ENCODE assay signal across 9 cellular contexts in genomic region chr16:73049051-73049910, GRCh38. TPM values are rescaled to one million over a fixed set of nuclear protein-coding genes. Genes with fewer than 3 reads are reported as not detected.
DNase-seq lines count a peak whose midpoint lies in the region; ATAC-seq and TF ChIP-seq lines count a peak whose summit lies in the region.
"Had no signal": no experiment of that assay in that cellular context is flagged by ENCODE, and none has a peak within 500 bp of the region (broad histone marks: within the 10 kb centered on the region; RNA-seq: fewer than 3 reads in every experiment).

No MANE protein-coding gene starts in this region.

- TF ChIP-seq POLR2A in HCT116 (IDR thresholded peaks at IDR 0.05; ENCODE audit: borderline replicate concordance, extremely low read depth, insufficient read depth, insufficient read length) = no peak

- ATAC-seq in HCT116 (no peak), HG03354 (IDR thresholded peaks at IDR 0.05; ENCODE audit: poor library complexity, severe bottlenecking, unreplicated experiment) (no peak)

- H3K9me2 ChIP-seq in HCT116 (ENCODE audit: insufficient read depth) (no peaks in the 10 kb centered on the region), Karpas-422 (replicated peaks; ENCODE audit: insufficient read depth, low read length) (no peaks in the 10 kb centered on the region)

- POLR2A ChIA-PET in HCT116 (lab: Charles Lee) = no interaction called here

- H3K27me3 ChIP-seq in HCT116 (ENCODE audit: insufficient read depth, low read length) = no peaks in the 10 kb centered on the region
- no peaks in the 10 kb centered on the region for H3K27me3 ChIP-seq in WERI-Rb-1 (ENCODE audit: insufficient read depth, low read depth, severe bottlenecking)
- peaks cover 96% of the 10 kb centered on the region for H3K27me3 ChIP-seq in iPS-20b (ENCODE audit: insufficient read depth, low read length)
- no peaks in the 10 kb centered on the region for H3K27me3 ChIP-seq in skeletal muscle satellite cell (ENCODE audit: control insufficient read depth, insufficient read depth, low read length)
- H3K27me3 ChIP-seq in Karpas-422 (ENCODE audit: low read length) = no peaks in the 10 kb centered on the region

- RAD21 ChIA-PET in HCT116 (lab: Charles Lee; ENCODE audit: low non-redundant PET in 1 of 2, low total read pairs in 2 of 2, uncharacterized antibody in 2 of 2, unreplicated experiment in 2 of 2) = no interaction called here

- BruUV-seq in HCT116 (replicated peaks; lab: Mats Ljungman, UMichigan) = TSS peak; percentile 66

- peak overlapping the region; percentile 63 to 73 for H3K4me3 ChIP-seq in HCT116 (replicated peaks in 1 of 2; ENCODE audit: low read depth in 1 of 2, low read length in 2 of 2)
- peak overlapping the region; percentile 86 for H3K4me3 ChIP-seq in WERI-Rb-1 (ENCODE audit: low read depth, low read length)
- H3K4me3 ChIP-seq in iPS-20b (ENCODE audit: low read length) = peak overlapping the region; percentile 62
- peak overlapping the region; percentile 83 for H3K4me3 ChIP-seq in skeletal muscle satellite cell (ENCODE audit: low read length)
- no peak overlapping the region for H3K4me3 ChIP-seq in Karpas-422 (ENCODE audit: low read length)

- H4K20me1 ChIP-seq in HCT116 (ENCODE audit: insufficient read depth) (no peaks in the 10 kb centered on the region), Karpas-422 (ENCODE audit: insufficient read depth, low read depth, low read length) (peaks cover 22% of the 10 kb centered on the region; the same call in 1 of the 2 replicates)

- H2AFZ ChIP-seq in HCT116 (ENCODE audit: low read depth, low read length, poor library complexity, severe bottlenecking) = no peak overlapping the region
- H2AFZ ChIP-seq in Karpas-422 (ENCODE audit: low read length) = no peak overlapping the region

- TF ChIP-seq CTCF in HCT116 (IDR thresholded peaks at IDR 0.05 in 2 of 3, conservative IDR thresholded peaks at IDR 0.05 in 1 of 3; ENCODE audit: borderline replicate concordance in 1 of 3, insufficient read depth in 1 of 3, low read depth in 2 of 3, low read length in 2 of 3) = no peak
- TF ChIP-seq CTCF in WERI-Rb-1 (IDR thresholded peaks at IDR 0.05; ENCODE audit: low read depth, low read length) = no peak

- no peaks in the 10 kb centered on the region for H3K9me3 ChIP-seq in HCT116 (ENCODE audit: control insufficient read depth in 1 of 2, insufficient read depth in 1 of 2, low read depth in 1 of 2, low read length in 2 of 2)
- H3K9me3 ChIP-seq in WERI-Rb-1 (ENCODE audit: severe bottlenecking) = no peaks in the 10 kb centered on the region
- no peaks in the 10 kb centered on the region for H3K9me3 ChIP-seq in iPS-20b (ENCODE audit: insufficient read depth, low read depth, low read length)
- H3K9me3 ChIP-seq in skeletal muscle satellite cell (replicated peaks; ENCODE audit: low read length) = no peaks in the 10 kb centered on the region
- no peaks in the 10 kb centered on the region for H3K9me3 ChIP-seq in Karpas-422 (ENCODE audit: low read length)

- H3K36me3 ChIP-seq in HCT116 (ENCODE audit: control insufficient read depth in 1 of 2, insufficient read depth in 2 of 2, low read length in 2 of 2) = no peaks in the 10 kb centered on the region
- H3K36me3 ChIP-seq in WERI-Rb-1 = no peaks in the 10 kb centered on the region
- no peaks in the 10 kb centered on the region for H3K36me3 ChIP-seq in iPS-20b (ENCODE audit: insufficient read depth, low read depth, low read length)
- H3K36me3 ChIP-seq in skeletal muscle satellite cell (ENCODE audit: insufficient read depth, low read length) = no peaks in the 10 kb centered on the region
- H3K36me3 ChIP-seq in Karpas-422 (ENCODE audit: insufficient read depth, low read length) = no peaks in the 10 kb centered on the region

- DNase-seq in HCT116 (ENCODE audit: low read depth, low spot score) (no peak), WERI-Rb-1 (no peak), kidney tubule cell (ENCODE audit: low spot score) (no peak), Karpas-422 (no peak), C1 segment of cervical spinal cord (lab: John Stamatoyannopoulos, UW) (no peak)
- DNase-seq: NCI-H1417 treated with DMSO at 0.1 percent for 48 hours had no signal

- TF ChIP-seq RAD21 in HCT116 (IDR thresholded peaks at IDR 0.05; ENCODE audit: low read depth) = no peak

- intact Hi-C loops in HCT116 (cut with micrococcal nuclease) = no loop called here

- CTCF ChIA-PET in HCT116 (lab: Charles Lee) = interaction anchor here (1.4 kb wide), 1 partner anchor 217 kb away, joined by 3 read pairs; no protein-coding TSS in a partner anchor

- H3K27ac ChIP-seq in HCT116 (ENCODE audit: low read depth, low read length) (peak overlapping the region; percentile 80; the same call in 1 of the 2 replicates), WERI-Rb-1 (peak overlapping the region; percentile 91), iPS-20b (ENCODE audit: low read length) (no peak overlapping the region), Karpas-422 (ENCODE audit: low read length) (no peak overlapping the region)

- peak overlapping the region; percentile 68 for H3K9ac ChIP-seq in HCT116 (ENCODE audit: low read length)
- no peak overlapping the region for H3K9ac ChIP-seq in iPS-20b (ENCODE audit: low read depth, low read length)
- peak overlapping the region; percentile 93 for H3K9ac ChIP-seq in skeletal muscle satellite cell (ENCODE audit: low read depth, low read length)
- H3K9ac ChIP-seq in Karpas-422 (ENCODE audit: low read length) = no peak overlapping the region

- H3K79me2 ChIP-seq in HCT116 (ENCODE audit: insufficient read depth, low read length) = peaks cover 76% of the 10 kb centered on the region
- H3K79me2 ChIP-seq in Karpas-422 (ENCODE audit: low read length) = no peaks in the 10 kb centered on the region

- H3K4me1 ChIP-seq in HCT116 (ENCODE audit: control insufficient read depth in 1 of 2, insufficient read depth in 2 of 2, low read length in 2 of 2) (peaks cover 33 to 47% of the 10 kb centered on the region in 2 experiments), iPS-20b (ENCODE audit: insufficient read depth, low read length) (peaks cover 39% of the 10 kb centered on the region), skeletal muscle satellite cell (ENCODE audit: control insufficient read depth, insufficient read depth, low read length) (peaks cover 86% of the 10 kb centered on the region), Karpas-422 (ENCODE audit: low read length) (no peaks in the 10 kb centered on the region; the same call in 1 of the 2 replicates)

- peak overlapping the region; percentile 92 for H3K4me2 ChIP-seq in HCT116 (ENCODE audit: low read length)
- H3K4me2 ChIP-seq in skeletal muscle satellite cell (ENCODE audit: low read length) = peak overlapping the region; percentile 90
- H3K4me2 ChIP-seq in Karpas-422 (ENCODE audit: low read depth, low read length, poor library complexity, severe bottlenecking) = no peak overlapping the region

TF ChIP-seq in HCT116, 20 proteins besides CTCF, POLR2A, EP300 and RAD21:
- TF ChIP-seq EGR1 (IDR thresholded peaks at IDR 0.05; ENCODE audit: low read depth) = no peak
- TF ChIP-seq FOSL1 (IDR thresholded peaks at IDR 0.05; ENCODE audit: low read depth) = no peak
- TF ChIP-seq SRF (IDR thresholded peaks at IDR 0.05; ENCODE audit: low read depth) = no peak

RNA-seq across cellular contexts. Expression of gene ZFHX3, which starts 1.4 kb away (rescaled TPM):
- total RNA-seq in HCT116 (2021; ENCODE audit: unreplicated experiment) = 6.3 TPM
- 1.5 and 1.8 TPM in 2 replicates for polyA plus RNA-seq in HCT116 (2012)
- total RNA-seq in skeletal muscle satellite cell (2012; rRNA removed) = 5.1 and 8.3 TPM in 2 replicates
- total RNA-seq in Karpas-422 (2014; rRNA removed; shearing (Covaris generic); ENCODE audit: low replicate concordance) = 0.36 and 0.67 TPM in 2 replicates

Comparison
In these comparisons a context has a peak if more than half of its experiments do, and no peak if none do; other contexts are left out.
1. H3K27ac ChIP-seq: peak in HCT116 (single experiment) and WERI-Rb-1 (single experiment); none in iPS-20b (single experiment) and Karpas-422 (single experiment).
2. H3K9ac ChIP-seq: peak in HCT116 (single experiment) and skeletal muscle satellite cell (single experiment); none in iPS-20b (single experiment) and Karpas-422 (single experiment).